Comparison of ENCODE assay signal across 8 cellular contexts in genomic region chr5:134101686-134102439, GRCh38. TPM values are rescaled to one million over a fixed set of nuclear protein-coding genes. Genes with fewer than 3 reads are reported as not detected.
A peak's percentile ranks its signal among the peaks of the same experiment; 100 is the strongest.
DNase-seq lines count a peak whose midpoint lies in the region; ATAC-seq and TF ChIP-seq lines count a peak whose summit lies in the region.

No MANE protein-coding gene starts in this region.

- H3K4me3 ChIP-seq in MG63 (no peak overlapping the region), coronary artery (no peak overlapping the region)

- no peaks in the 10 kb centered on the region for H3K27me3 ChIP-seq in MG63

- no peaks in the 10 kb centered on the region for H3K9me3 ChIP-seq in MG63

- no peak overlapping the region for H3K27ac ChIP-seq in coronary artery

- TF ChIP-seq CTCF in GM10266 (IDR thresholded peaks at IDR 0.05; ENCODE audit: control insufficient read depth, insufficient read depth, low read depth, missing control alignments) (peak; percentile 84), coronary artery (IDR thresholded peaks at IDR 0.05) (peak; percentile 72)

- no peak for ATAC-seq in HG03521 (IDR thresholded peaks at IDR 0.05; ENCODE audit: unreplicated experiment)
- no peak for ATAC-seq in HG02763 (IDR thresholded peaks at IDR 0.05; ENCODE audit: unreplicated experiment)

- H3K36me3 ChIP-seq in MG63, result no peaks in the 10 kb centered on the region

- DNase-seq in GM10266 (ENCODE audit: extremely low spot score), result peak; percentile 67
- peak; percentile 63 for DNase-seq in MG63
- peak; percentile 84 for DNase-seq in activated CD4-positive, alpha-beta T cell treated with anti-CD3 and anti-CD28 coated beads for 48 hours
- DNase-seq in coronary artery (ENCODE audit: low spot score), result no peak
- DNase-seq in medulla oblongata (ENCODE audit: extremely low spot score), result peak; percentile 77
- peak; percentile 53 for DNase-seq in stimulated activated CD8-positive, alpha-beta memory T cell treated with anti-CD3 and anti-CD28 coated beads, Interleukin-7, amount 100 ng/mL, for 24 hours (ENCODE audit: low read depth)

RNA-seq across cellular contexts. Expression of gene TCF7, which starts 12.6 kb away (rescaled TPM):
- 8.9 and 12.0 TPM in 2 replicates for total RNA-seq in MG63 (2014; rRNA removed; shearing (Covaris generic); ENCODE audit: low replicate concordance)
